8 cellular contexts compared by ENCODE assay signal in the genomic region with DNA sequence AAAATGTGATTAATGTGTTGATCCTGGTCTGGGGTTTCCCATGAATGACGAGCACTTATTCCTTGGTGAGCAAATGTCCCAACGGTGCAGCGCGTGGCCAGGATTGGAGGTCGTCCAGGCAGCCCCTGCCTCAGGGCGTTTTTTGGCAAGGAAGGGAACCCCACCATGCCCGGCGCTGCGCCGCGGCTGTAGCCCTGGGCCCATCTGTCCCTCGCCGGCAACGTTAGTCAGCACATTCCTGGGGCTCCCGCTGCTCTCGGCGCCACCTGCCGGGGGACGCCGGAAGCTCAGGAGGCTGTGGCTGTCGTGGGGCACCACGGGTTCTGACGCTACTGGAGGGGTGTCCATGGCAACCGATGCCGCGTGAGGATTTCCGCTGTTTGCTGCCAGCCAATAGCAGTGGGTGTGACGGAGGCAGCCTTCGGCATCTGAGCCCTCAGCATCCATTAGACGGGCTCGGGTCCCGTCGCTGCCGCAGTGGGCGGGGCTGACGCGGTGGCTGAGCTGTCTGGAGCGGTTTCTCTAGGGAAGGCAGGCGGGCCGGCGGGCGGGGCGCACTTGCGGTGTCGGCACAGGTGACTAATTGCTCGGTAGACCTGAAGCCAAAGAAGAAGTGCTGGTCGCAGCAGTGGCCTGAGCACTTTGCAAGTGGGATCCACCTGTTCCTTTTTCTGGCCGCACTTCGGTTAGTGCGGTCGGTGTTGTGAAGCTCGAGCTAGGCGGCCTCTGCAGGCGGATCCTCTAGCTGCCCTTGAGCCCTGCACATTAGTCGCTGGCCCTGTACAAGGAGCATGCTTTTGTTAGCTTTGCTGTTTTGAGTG. TPM values are rescaled to one million over a fixed set of nuclear protein-coding genes. Genes with fewer than 3 reads are reported as not detected.
DNase-seq lines count a peak whose midpoint lies in the region; ATAC-seq, FAIRE-seq and TF ChIP-seq lines count a peak whose summit lies in the region.

No MANE protein-coding gene starts in this region.

- TF ChIP-seq CTCF in A549 (IDR thresholded peaks at IDR 0.05) = peak; percentile 83
- peak; percentile 95 for TF ChIP-seq CTCF in MCF 10A (IDR thresholded peaks at IDR 0.05; ENCODE audit: unreplicated experiment)

- peaks cover 23% of the 10 kb centered on the region for H3K4me1 Mint-ChIP-seq in MCF 10A (ENCODE audit: insufficient read depth, unreplicated experiment)

- no peaks in the 10 kb centered on the region for H3K9me3 Mint-ChIP-seq in MCF 10A (ENCODE audit: unreplicated experiment)

- intact Hi-C loops in MCF 10A (cut with micrococcal nuclease) = loop anchor here (1.0 to 2.0 kb wide), 3 partner anchors 26 to 146 kb away; no protein-coding TSS in a partner anchor

- H3K36me3 ChIP-seq in iPS-18a (ENCODE audit: control insufficient read depth, low read depth, low read length) (no peaks in the 10 kb centered on the region), skeletal muscle satellite cell (ENCODE audit: insufficient read depth, low read length) (peaks cover 10% of the 10 kb centered on the region)

- FAIRE-seq in A549 (lab: Jason Lieb, UNC) = peak; percentile 95

- H3K4me2 ChIP-seq in A549 = peak overlapping the region; percentile 90
- peak overlapping the region; percentile 96 for H3K4me2 ChIP-seq in skeletal muscle satellite cell (ENCODE audit: low read length)

- no peak for TF ChIP-seq EP300 in A549 (IDR thresholded peaks at IDR 0.05)

- no peaks in the 10 kb centered on the region for H3K9me3 ChIP-seq in A549
- H3K9me3 ChIP-seq in iPS-18a (ENCODE audit: control insufficient read depth, low read depth, low read length) = no peaks in the 10 kb centered on the region
- no peaks in the 10 kb centered on the region for H3K9me3 ChIP-seq in skeletal muscle satellite cell (replicated peaks; ENCODE audit: low read length)

- no TSS peak for BruUV-seq in MCF 10A (replicated peaks; lab: Mats Ljungman, UMichigan)

- H3K27ac ChIP-seq in A549 (peak overlapping the region; percentile 87 to 89), iPS-18a (ENCODE audit: low read length) (peak overlapping the region; percentile 80)

- WGBS in A549 (ENCODE audit: missing lambda C conversion rate) = 4% methylated on average over 44 of the region's 55 CpGs

- POLR2A ChIA-PET in A549 (lab: Yijun Ruan, JAX) (interaction anchor here (0.5 to 1.5 kb wide), 10 partner anchors 16 to 221 kb away, joined by 3 to 19 read pairs (median 4); a partner anchor contains a TSS), MCF 10A (lab: Yijun Ruan, JAX) (interaction anchor here (0.5 to 6.1 kb wide), 19 partner anchors 8 to 419 kb away, joined by 3 to 49 read pairs (median 4); a partner anchor contains a TSS)

- ATAC-seq in A549 = peak; percentile 94 to 97
- peak; percentile 96 for ATAC-seq in HG03066 (IDR thresholded peaks at IDR 0.05; ENCODE audit: low read depth, unreplicated experiment)

- peak overlapping the region; percentile 55 for H3K9ac ChIP-seq in iPS-18a (ENCODE audit: low read length)
- peak overlapping the region; percentile 75 for H3K9ac ChIP-seq in skeletal muscle satellite cell (ENCODE audit: low read depth, low read length)

- peak; percentile 68 for TF ChIP-seq POLR2A in A549 (IDR thresholded peaks at IDR 0.05; ENCODE audit: low read length)
- peak; percentile 30 for TF ChIP-seq POLR2A in GM18526 (IDR thresholded peaks at IDR 0.05; ENCODE audit: extremely low read depth, insufficient read length)

- no peaks in the 10 kb centered on the region for H3K27me3 Mint-ChIP-seq in MCF 10A (ENCODE audit: insufficient read depth, unreplicated experiment)

- H3K4me3 ChIP-seq in A549 (peak overlapping the region; percentile 41), iPS-18a (ENCODE audit: low read length) (peak overlapping the region; percentile 62), skeletal muscle satellite cell (ENCODE audit: low read length) (peak overlapping the region; percentile 72)

- no peaks in the 10 kb centered on the region for H3K27me3 ChIP-seq in iPS-18a (ENCODE audit: control insufficient read depth, insufficient read depth, low read length)
- H3K27me3 ChIP-seq in skeletal muscle satellite cell (ENCODE audit: control insufficient read depth, insufficient read depth, low read length) = no peaks in the 10 kb centered on the region

- H3K4me1 ChIP-seq in A549 (peaks cover 17% of the 10 kb centered on the region), iPS-18a (ENCODE audit: control insufficient read depth, low read depth, low read length) (peaks cover 23% of the 10 kb centered on the region), skeletal muscle satellite cell (ENCODE audit: control insufficient read depth, insufficient read depth, low read length) (peaks cover 10% of the 10 kb centered on the region)

- CTCF ChIA-PET in A549 (lab: Yijun Ruan, JAX) = interaction anchor here (0.7 to 1.9 kb wide), 21 partner anchors 8 to 144 kb away, joined by 3 to 10 read pairs (median 3); a partner anchor contains a TSS
- CTCF ChIA-PET in MCF 10A (lab: Yijun Ruan, JAX) = interaction anchor here (0.6 to 1.8 kb wide), 14 partner anchors 9 to 118 kb away, joined by 3 to 10 read pairs (median 4); no protein-coding TSS in a partner anchor

- TF ChIP-seq RAD21 in A549 (conservative IDR thresholded peaks at IDR 0.05 in 1 of 2, IDR thresholded peaks at IDR 0.05 in 1 of 2) = peak; percentile 79 to 81

- peak overlapping the region; percentile 79 for H3K27ac Mint-ChIP-seq in MCF 10A (ENCODE audit: low read depth, unreplicated experiment)

- peak overlapping the region; percentile 70 for H3K4me3 Mint-ChIP-seq in MCF 10A (ENCODE audit: unreplicated experiment)

- DNase-seq in A549 (ENCODE audit: low read depth in 1 of 2, low spot score in 1 of 2) = peak; percentile 99
- DNase-seq in NCI-H2107 treated with DMSO at 0.1 percent for 48 hours (lab: John Stamatoyannopoulos, UW; ENCODE audit: unreplicated experiment) = peak; percentile 99
- peak; percentile 99 for DNase-seq in UCSD-AML1 (lab: John Stamatoyannopoulos, UW; ENCODE audit: unreplicated experiment)
- peak; percentile 98 for DNase-seq in MCF 10A (ENCODE audit: unreplicated experiment)

- peaks cover 23% of the 10 kb centered on the region for H3K36me3 Mint-ChIP-seq in MCF 10A (ENCODE audit: insufficient read depth, unreplicated experiment)

TF ChIP-seq in A549, 52 proteins besides CTCF, POLR2A, EP300 and RAD21 (continues in another document):
- TF ChIP-seq FOXS1 (CRISPR knock-in tag; IDR thresholded peaks at IDR 0.05) (no peak), RFX5 (IDR thresholded peaks at IDR 0.05) (peak; percentile 90), NFE2L2 (conservative IDR thresholded peaks at IDR 0.05; ENCODE audit: low read length) (peak; percentile 92), HOXA7 (CRISPR knock-in tag; IDR thresholded peaks at IDR 0.05) (no peak), JUNB (IDR thresholded peaks at IDR 0.05) (no peak)
- TF ChIP-seq, protein P1, sequence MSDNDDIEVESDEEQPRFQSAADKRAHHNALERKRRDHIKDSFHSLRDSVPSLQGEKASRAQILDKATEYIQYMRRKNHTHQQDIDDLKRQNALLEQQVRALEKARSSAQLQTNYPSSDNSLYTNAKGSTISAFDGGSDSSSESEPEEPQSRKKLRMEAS (IDR thresholded peaks at IDR 0.05) = peak; percentile 86
- TF ChIP-seq, protein P2, sequence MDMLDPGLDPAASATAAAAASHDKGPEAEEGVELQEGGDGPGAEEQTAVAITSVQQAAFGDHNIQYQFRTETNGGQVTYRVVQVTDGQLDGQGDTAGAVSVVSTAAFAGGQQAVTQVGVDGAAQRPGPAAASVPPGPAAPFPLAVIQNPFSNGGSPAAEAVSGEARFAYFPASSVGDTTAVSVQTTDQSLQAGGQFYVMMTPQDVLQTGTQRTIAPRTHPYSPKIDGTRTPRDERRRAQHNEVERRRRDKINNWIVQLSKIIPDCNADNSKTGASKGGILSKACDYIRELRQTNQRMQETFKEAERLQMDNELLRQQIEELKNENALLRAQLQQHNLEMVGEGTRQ (IDR thresholded peaks at IDR 0.05) = peak; percentile 73
- TF ChIP-seq, protein P3, sequence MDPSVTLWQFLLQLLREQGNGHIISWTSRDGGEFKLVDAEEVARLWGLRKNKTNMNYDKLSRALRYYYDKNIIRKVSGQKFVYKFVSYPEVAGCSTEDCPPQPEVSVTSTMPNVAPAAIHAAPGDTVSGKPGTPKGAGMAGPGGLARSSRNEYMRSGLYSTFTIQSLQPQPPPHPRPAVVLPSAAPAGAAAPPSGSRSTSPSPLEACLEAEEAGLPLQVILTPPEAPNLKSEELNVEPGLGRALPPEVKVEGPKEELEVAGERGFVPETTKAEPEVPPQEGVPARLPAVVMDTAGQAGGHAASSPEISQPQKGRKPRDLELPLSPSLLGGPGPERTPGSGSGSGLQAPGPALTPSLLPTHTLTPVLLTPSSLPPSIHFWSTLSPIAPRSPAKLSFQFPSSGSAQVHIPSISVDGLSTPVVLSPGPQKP (IDR thresholded peaks at IDR 0.05; ENCODE audit: low read depth, low read length) = no peak
- TF ChIP-seq, protein P4, sequence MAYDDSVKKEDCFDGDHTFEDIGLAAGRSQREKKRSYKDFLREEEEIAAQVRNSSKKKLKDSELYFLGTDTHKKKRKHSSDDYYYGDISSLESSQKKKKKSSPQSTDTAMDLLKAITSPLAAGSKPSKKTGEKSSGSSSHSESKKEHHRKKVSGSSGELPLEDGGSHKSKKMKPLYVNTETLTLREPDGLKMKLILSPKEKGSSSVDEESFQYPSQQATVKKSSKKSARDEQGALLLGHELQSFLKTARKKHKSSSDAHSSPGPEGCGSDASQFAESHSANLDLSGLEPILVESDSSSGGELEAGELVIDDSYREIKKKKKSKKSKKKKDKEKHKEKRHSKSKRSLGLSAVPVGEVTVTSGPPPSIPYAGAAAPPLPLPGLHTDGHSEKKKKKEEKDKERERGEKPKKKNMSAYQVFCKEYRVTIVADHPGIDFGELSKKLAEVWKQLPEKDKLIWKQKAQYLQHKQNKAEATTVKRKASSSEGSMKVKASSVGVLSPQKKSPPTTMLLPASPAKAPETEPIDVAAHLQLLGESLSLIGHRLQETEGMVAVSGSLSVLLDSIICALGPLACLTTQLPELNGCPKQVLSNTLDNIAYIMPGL (CRISPR knock-in tag; IDR thresholded peaks at IDR 0.05; ENCODE audit: borderline replicate concordance) = peak; percentile 81; the same call in 1 of the 2 replicates
- TF ChIP-seq, protein P5, sequence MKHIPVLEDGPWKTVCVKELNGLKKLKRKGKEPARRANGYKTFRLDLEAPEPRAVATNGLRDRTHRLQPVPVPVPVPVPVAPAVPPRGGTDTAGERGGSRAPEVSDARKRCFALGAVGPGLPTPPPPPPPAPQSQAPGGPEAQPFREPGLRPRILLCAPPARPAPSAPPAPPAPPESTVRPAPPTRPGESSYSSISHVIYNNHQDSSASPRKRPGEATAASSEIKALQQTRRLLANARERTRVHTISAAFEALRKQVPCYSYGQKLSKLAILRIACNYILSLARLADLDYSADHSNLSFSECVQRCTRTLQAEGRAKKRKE (CRISPR knock-in tag; IDR thresholded peaks at IDR 0.05; ENCODE audit: low read depth) = peak; percentile 74

RNA-seq across cellular contexts. Expression of a gene that starts 29.5 kb away (rescaled TPM):
- polyA plus RNA-seq in A549 (2011; rRNA removed) = 42.0 and 67.6 TPM in 2 replicates
- 56.7 and 71.7 TPM in 2 replicates for polyA plus RNA-seq in A549 (2012; cell fraction: cytosol; rRNA removed)
- 77.2 and 90.4 TPM in 2 replicates for polyA plus RNA-seq in A549 (2012; cell fraction: nucleus; rRNA removed)
- polyA plus RNA-seq in A549 (2017; fragmentation: RNase III; extraction: RNeasy Plus Mini Kit Qiagen cat#74134 plus additional on column Dnase treatment) = 44.0 to 49.5 TPM (median 47.8 TPM) in 3 replicates
- polyA minus RNA-seq in A549 (2011; rRNA and poly(A)+ RNA removed) = 66.2 and 96.5 TPM in 2 replicates
- 54.4 and 57.8 TPM in 2 replicates for total RNA-seq in MCF 10A (2022)
- total RNA-seq in skeletal muscle satellite cell (2012; rRNA removed) = 23.8 and 26.2 TPM in 2 replicates

Comparison
In these comparisons a context has a peak if more than half of its experiments do, and no peak if none do; other contexts are left out.
1. Peak in every context shown above with its lines: DNase-seq, ATAC-seq, H3K4me3 ChIP-seq and H3K27ac ChIP-seq.